Comparison of ENCODE assay signal across 1 cellular context in the genomic region with DNA sequence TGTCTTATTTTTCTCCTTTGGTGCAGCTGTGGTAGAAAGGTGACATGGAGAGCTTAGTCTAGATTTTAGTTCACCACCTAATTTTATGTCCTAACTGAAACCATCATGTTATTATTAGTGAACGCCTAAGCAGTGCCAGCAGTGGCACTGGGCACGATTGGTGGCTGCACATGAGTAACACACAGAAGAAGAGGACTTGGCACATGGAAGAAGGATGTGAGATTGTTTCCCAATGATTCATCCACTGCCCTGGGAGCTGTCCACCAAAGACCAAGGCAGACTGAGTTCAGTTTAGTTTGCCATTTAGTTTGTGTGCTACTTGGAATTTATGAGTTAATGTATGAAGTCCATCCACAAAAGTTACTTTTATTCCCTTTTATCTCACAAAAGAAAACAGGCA.
A peak's percentile ranks its signal among the peaks of the same experiment; 100 is the strongest.
TF ChIP-seq lines count a peak whose summit lies in the region.

No MANE protein-coding gene starts in this region.

TF ChIP-seq in HCT116, 20 proteins besides CTCF, POLR2A, EP300 and RAD21:
- TF ChIP-seq SP1 (IDR thresholded peaks at IDR 0.05; ENCODE audit: low read depth) (no peak), EZH2phosphoT487 (IDR thresholded peaks at IDR 0.05; ENCODE audit: borderline replicate concordance) (no peak), JUND (IDR thresholded peaks at IDR 0.05) (peak; percentile 37), SIN3A (IDR thresholded peaks at IDR 0.05; ENCODE audit: low read depth) (no peak), FOSL1 (IDR thresholded peaks at IDR 0.05; ENCODE audit: low read depth) (peak; percentile 54), EZH2 (IDR thresholded peaks at IDR 0.05) (no peak), TCF7L2 (IDR thresholded peaks at IDR 0.05; ENCODE audit: borderline replicate concordance, extremely low read depth, insufficient read depth, insufficient read length) (no peak), EGR1 (IDR thresholded peaks at IDR 0.05; ENCODE audit: low read depth) (no peak), ZNF274 (IDR thresholded peaks at IDR 0.05; ENCODE audit: low read depth, low read length) (no peak), CBX3 (IDR thresholded peaks at IDR 0.05; ENCODE audit: low read depth) (peak; percentile 32; the same call in 1 of the 2 replicates), CEBPB (IDR thresholded peaks at IDR 0.05; ENCODE audit: low read depth) (no peak), YY1 (IDR thresholded peaks at IDR 0.05; ENCODE audit: extremely low read depth, insufficient replicate concordance, low read depth, low read length) (no peak)
- TF ChIP-seq, protein P1, sequence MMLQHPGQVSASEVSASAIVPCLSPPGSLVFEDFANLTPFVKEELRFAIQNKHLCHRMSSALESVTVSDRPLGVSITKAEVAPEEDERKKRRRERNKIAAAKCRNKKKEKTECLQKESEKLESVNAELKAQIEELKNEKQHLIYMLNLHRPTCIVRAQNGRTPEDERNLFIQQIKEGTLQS (IDR thresholded peaks at IDR 0.05), result no peak
- TF ChIP-seq, protein P2, sequence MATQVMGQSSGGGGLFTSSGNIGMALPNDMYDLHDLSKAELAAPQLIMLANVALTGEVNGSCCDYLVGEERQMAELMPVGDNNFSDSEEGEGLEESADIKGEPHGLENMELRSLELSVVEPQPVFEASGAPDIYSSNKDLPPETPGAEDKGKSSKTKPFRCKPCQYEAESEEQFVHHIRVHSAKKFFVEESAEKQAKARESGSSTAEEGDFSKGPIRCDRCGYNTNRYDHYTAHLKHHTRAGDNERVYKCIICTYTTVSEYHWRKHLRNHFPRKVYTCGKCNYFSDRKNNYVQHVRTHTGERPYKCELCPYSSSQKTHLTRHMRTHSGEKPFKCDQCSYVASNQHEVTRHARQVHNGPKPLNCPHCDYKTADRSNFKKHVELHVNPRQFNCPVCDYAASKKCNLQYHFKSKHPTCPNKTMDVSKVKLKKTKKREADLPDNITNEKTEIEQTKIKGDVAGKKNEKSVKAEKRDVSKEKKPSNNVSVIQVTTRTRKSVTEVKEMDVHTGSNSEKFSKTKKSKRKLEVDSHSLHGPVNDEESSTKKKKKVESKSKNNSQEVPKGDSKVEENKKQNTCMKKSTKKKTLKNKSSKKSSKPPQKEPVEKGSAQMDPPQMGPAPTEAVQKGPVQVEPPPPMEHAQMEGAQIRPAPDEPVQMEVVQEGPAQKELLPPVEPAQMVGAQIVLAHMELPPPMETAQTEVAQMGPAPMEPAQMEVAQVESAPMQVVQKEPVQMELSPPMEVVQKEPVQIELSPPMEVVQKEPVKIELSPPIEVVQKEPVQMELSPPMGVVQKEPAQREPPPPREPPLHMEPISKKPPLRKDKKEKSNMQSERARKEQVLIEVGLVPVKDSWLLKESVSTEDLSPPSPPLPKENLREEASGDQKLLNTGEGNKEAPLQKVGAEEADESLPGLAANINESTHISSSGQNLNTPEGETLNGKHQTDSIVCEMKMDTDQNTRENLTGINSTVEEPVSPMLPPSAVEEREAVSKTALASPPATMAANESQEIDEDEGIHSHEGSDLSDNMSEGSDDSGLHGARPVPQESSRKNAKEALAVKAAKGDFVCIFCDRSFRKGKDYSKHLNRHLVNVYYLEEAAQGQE (IDR thresholded peaks at IDR 0.05; ENCODE audit: low read depth), result peak; percentile 61
